In the genomic region with DNA sequence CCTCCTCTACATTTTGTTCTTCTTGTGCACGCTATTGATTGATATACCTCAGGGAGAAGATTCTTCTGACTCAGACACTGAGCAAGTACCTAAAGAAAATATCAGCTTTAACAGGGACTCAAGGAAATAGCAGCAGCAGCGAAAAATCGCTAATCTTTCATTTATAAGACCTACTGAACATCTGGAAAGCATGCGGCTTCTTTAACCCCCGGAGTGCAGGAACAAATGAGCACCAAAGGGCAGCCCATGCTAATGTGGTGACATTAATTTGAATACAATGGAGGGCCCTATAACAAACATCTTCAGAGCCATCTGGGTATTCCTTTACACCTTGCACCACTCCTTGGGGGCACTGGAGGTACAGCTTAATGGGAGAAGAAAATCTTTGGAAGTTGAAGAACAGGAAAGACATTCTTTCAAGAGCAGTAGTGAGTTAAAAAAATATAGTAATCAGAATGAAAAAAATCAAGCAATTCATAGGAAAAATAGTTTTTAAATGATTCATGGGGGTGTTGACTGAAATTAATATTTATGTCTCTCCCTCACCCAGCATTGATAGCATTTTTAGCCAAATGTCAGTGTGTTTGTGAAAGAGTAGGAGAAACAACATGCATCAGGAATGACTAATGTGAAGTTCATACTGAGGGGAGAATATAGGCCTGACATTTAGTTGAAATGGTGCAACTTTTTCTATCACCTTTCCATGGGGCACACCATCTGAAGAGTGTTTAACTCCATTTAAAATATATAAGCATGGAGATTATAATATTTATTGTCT, we compare ENCODE assay signal across 31 cellular contexts.
DNase-seq lines count a peak whose midpoint lies in the region; ATAC-seq lines count a peak whose summit lies in the region.
"Had no signal": no experiment of that assay in that cellular context is flagged by ENCODE, and none has a peak within 500 bp of the region (broad histone marks: within the 10 kb centered on the region; RNA-seq: fewer than 3 reads in every experiment).

No MANE protein-coding gene starts in this region.

- H3K79me1 ChIP-seq in mesenchymal stem cell (replicated peaks; ENCODE audit: low read length, poor library complexity, severe bottlenecking) = no peaks in the 10 kb centered on the region

- H3K9me3 ChIP-seq in mesenchymal stem cell (ENCODE audit: control insufficient read depth, low read length) = no peaks in the 10 kb centered on the region
- H3K9me3 ChIP-seq: gastrocnemius medialis, sigmoid colon, upper lobe of right lung had no signal

- no peak for ATAC-seq in GM21447 (IDR thresholded peaks at IDR 0.05; ENCODE audit: unreplicated experiment)
- ATAC-seq: activated CD8-positive, alpha-beta memory T cell treated with anti-CD3 and anti-CD28 coated beads, Interleukin-2, amount 10 ng/mL, durations not matched to agents 7 days and 5 days; CD8-positive, alpha-beta T cell; gastrocnemius medialis; GM12878; HepG2; naive thymus-derived CD8-positive, alpha-beta T cell; upper lobe of right lung had no signal

- H3K27me3 ChIP-seq in ACC112 (ENCODE audit: insufficient read depth, low read length) = peaks cover 15% of the 10 kb centered on the region; the same call in 1 of the 2 replicates
- H3K27me3 ChIP-seq in mesenchymal stem cell (ENCODE audit: control insufficient read depth in 1 of 2, insufficient read depth in 1 of 2, low read length in 2 of 2) = peaks cover 2 to 23% of the 10 kb centered on the region in 2 experiments
- H3K27me3 ChIP-seq: gastrocnemius medialis, sigmoid colon, upper lobe of right lung had no signal

- H2BK5ac ChIP-seq in mesenchymal stem cell (ENCODE audit: low read depth, low read length, poor library complexity, severe bottlenecking) = no peak overlapping the region

- H2BK15ac ChIP-seq in mesenchymal stem cell (ENCODE audit: low read depth, poor library complexity, severe bottlenecking) = no peak overlapping the region

- H3K36me3 ChIP-seq in ACC112 (ENCODE audit: insufficient read depth, low read length) = no peaks in the 10 kb centered on the region
- H3K36me3 ChIP-seq in mesenchymal stem cell (ENCODE audit: control insufficient read depth in 1 of 2, insufficient read depth in 2 of 2, low read depth in 1 of 2, low read length in 2 of 2) = no peaks in the 10 kb centered on the region
- H3K36me3 ChIP-seq: gastrocnemius medialis, sigmoid colon, upper lobe of right lung had no signal

- no peak overlapping the region for H3K4me2 ChIP-seq in mesenchymal stem cell (ENCODE audit: low read length, poor library complexity, severe bottlenecking)

- no peak overlapping the region for H3K18ac ChIP-seq in mesenchymal stem cell (ENCODE audit: low read depth in 1 of 2, low read length in 2 of 2)

- H2BK12ac ChIP-seq in mesenchymal stem cell (ENCODE audit: low read length in 2 of 2) = no peak overlapping the region

- DNase-seq in GM04503 (ENCODE audit: low read depth) (peak; percentile 50), amniotic epithelial cell (ENCODE audit: low read depth) (peak; percentile 7), mesenchymal stem cell (peak; percentile 17), HK-2 (ENCODE audit: unreplicated experiment) (no peak), NCI-H187 treated with DMSO at 0.1 percent for 48 hours (lab: John Stamatoyannopoulos, UW) (no peak), NCI-H2107 treated with DMSO at 0.1 percent for 48 hours (lab: John Stamatoyannopoulos, UW; ENCODE audit: unreplicated experiment) (no peak)
- DNase-seq: 8988T; activated B cell treated with CpG ODN at 0.5 μM for 24 hours; activated CD4-positive, alpha-beta T cell treated with anti-CD3 and anti-CD28 coated beads, Interleukin-2, amount 50 U/mL, for 4 hours; activated CD8-positive, alpha-beta memory T cell treated with anti-CD3 and anti-CD28 coated beads, Interleukin-2, amount 10 ng/mL, durations not matched to agents 7 days and 5 days; activated T-cell treated with anti-CD3 and anti-CD28 coated beads, Interleukin-2, amount 50 U/mL, for 48 hours; CD8-positive, alpha-beta T cell; erythroblast; gastrocnemius medialis; Karpas-422; kidney glomerular epithelial cell; naive thymus-derived CD8-positive, alpha-beta T cell; NCI-H1417 treated with DMSO at 0.1 percent for 48 hours; NCI-H2081 treated with DMSO at 0.1 percent for 48 hours; NCI-H82; nucleus accumbens; RPMI8226; sigmoid colon; stimulated activated CD4-positive, alpha-beta T cell treated with anti-CD3 and anti-CD28 coated beads, Interleukin-4, amount 100 ng/mL, for 24 hours; upper lobe of right lung had no signal

- no peak overlapping the region for H3K4ac ChIP-seq in mesenchymal stem cell (ENCODE audit: low read depth in 1 of 2, low read length in 2 of 2)

- 67% methylated on average over 5 of the region's 5 CpGs for WGBS in mesenchymal stem cell

- H4K91ac ChIP-seq in mesenchymal stem cell (ENCODE audit: low read length) = no peak overlapping the region

- H3K23ac ChIP-seq in mesenchymal stem cell (ENCODE audit: low read length in 2 of 2) = no peak overlapping the region

- peaks cover 26% of the 10 kb centered on the region for H3K4me1 ChIP-seq in ACC112 (ENCODE audit: control insufficient read depth, insufficient read depth, low read length, unreplicated experiment)
- H3K4me1 ChIP-seq in mesenchymal stem cell (ENCODE audit: control insufficient read depth, insufficient read depth, low read depth, low read length) = no peaks in the 10 kb centered on the region
- H3K4me1 ChIP-seq: gastrocnemius medialis, sigmoid colon, upper lobe of right lung had no signal

- H3K79me2 ChIP-seq in ACC112 (ENCODE audit: control insufficient read depth, insufficient read depth, low read length, unreplicated experiment) = no peaks in the 10 kb centered on the region

- peak overlapping the region; percentile 24 for H3K4me3 ChIP-seq in ACC112 (ENCODE audit: low read depth, low read length)
- no peak overlapping the region for H3K4me3 ChIP-seq in mesenchymal stem cell (ENCODE audit: insufficient read depth in 1 of 2, low read depth in 1 of 2, low read length in 2 of 2)
- H3K4me3 ChIP-seq: gastrocnemius medialis, GM12878, sigmoid colon, SK-N-MC, upper lobe of right lung had no signal

- no peak overlapping the region for H2AFZ ChIP-seq in ACC112 (ENCODE audit: low read length, unreplicated experiment)
- no peak overlapping the region for H2AFZ ChIP-seq in mesenchymal stem cell (ENCODE audit: low read depth, low read length)

- H3K27ac ChIP-seq in ACC112 (ENCODE audit: low read depth, low read length) (peak overlapping the region; percentile 55), mesenchymal stem cell (ENCODE audit: low read length, poor library complexity, severe bottlenecking) (no peak overlapping the region)
- H3K27ac ChIP-seq: gastrocnemius medialis, HL-60, sigmoid colon, SK-N-MC, upper lobe of right lung had no signal

- H2BK120ac ChIP-seq in mesenchymal stem cell (ENCODE audit: low read depth, low read length) = no peak overlapping the region

- no peak overlapping the region for H3K9ac ChIP-seq in mesenchymal stem cell (ENCODE audit: low read length)

- H3K14ac ChIP-seq in mesenchymal stem cell (ENCODE audit: low read length in 2 of 2) = no peak overlapping the region

- H2AK5ac ChIP-seq in mesenchymal stem cell (ENCODE audit: low read length, severe bottlenecking) = no peak overlapping the region

- no peak overlapping the region for H4K8ac ChIP-seq in mesenchymal stem cell (ENCODE audit: low read length)

Comparison
In these comparisons a context has a peak if more than half of its experiments do, and no peak if none do; other contexts are left out.
1. DNase-seq: peak in GM04503 (single experiment), amniotic epithelial cell (single experiment) and mesenchymal stem cell (single experiment); none in HK-2 (single experiment), NCI-H187 treated with DMSO at 0.1 percent for 48 hours (single experiment) and NCI-H2107 treated with DMSO at 0.1 percent for 48 hours (single experiment).